8 cellular contexts compared by ENCODE assay signal in the genomic region with DNA sequence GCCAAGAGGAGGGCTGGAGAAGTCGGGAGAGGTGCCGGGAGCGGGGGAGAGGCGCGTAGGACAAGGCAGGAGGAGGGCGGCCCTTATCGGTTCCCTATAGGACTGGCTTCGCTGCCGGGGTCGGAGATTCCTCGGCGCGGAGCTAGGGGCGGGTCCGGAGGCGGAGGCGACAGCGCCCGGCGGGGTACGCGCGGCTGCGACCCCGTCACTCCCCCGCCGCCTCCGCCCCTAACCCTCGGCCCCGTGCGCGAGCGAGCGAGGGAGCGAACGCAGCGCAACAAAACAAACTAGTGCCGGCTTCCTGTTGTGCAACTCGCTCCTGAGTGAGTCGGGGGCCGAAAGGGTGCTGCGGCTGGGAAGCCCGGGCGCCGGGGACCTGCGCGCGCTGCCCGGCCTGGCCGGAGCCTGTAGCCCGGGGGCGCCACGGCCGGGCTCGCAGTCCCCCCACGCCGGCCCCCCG.
DNase-seq lines count a peak whose midpoint lies in the region; ATAC-seq and TF ChIP-seq lines count a peak whose summit lies in the region.

No MANE protein-coding gene starts in this region.

- peak; percentile 19 for DNase-seq in DMS 273 treated with DMSO at 0.1 percent for 48 hours (lab: John Stamatoyannopoulos, UW)
- peak; percentile 67 for DNase-seq in GM20000 (ENCODE audit: low spot score)
- DNase-seq in stimulated activated CD4-positive, alpha-beta T cell treated with anti-CD3 and anti-CD28 coated beads, Interleukin-2, amount 100 ng/mL, for 24 hours, result peak; percentile 40 to 49
- DNase-seq in GF-D8 (lab: John Stamatoyannopoulos, UW), result no peak

- H3K4me2 ChIP-seq in KMS-11, result peak overlapping the region; percentile 84

- H3K4me3 ChIP-seq in KMS-11 (IDR thresholded peaks at IDR 0.05; ENCODE audit: insufficient read depth, low read depth, low read length), result no peak overlapping the region

- TF ChIP-seq CTCF in GM20000 (IDR thresholded peaks at IDR 0.05; ENCODE audit: extremely low read depth, missing control alignments) (no peak), KMS-11 (conservative IDR thresholded peaks at IDR 0.05; ENCODE audit: low read depth, low read length) (no peak)

- H3K27ac ChIP-seq in KMS-11, result peak overlapping the region; percentile 56
- H3K27ac ChIP-seq in cingulate gyrus (ENCODE audit: low read depth, low read length), result peak overlapping the region; percentile 75
- peak overlapping the region; percentile 86 for H3K27ac ChIP-seq in layer of hippocampus (ENCODE audit: low read depth, low read length)

- ATAC-seq in activated CD4-positive, CD25-positive, alpha-beta regulatory T cell treated with anti-CD3 and anti-CD28 coated beads, Interleukin-2, amount 50 U/mL, for 24 hours, result peak; percentile 17 to 30

- H3K27me3 ChIP-seq in KMS-11 (ENCODE audit: insufficient read depth, low read depth) (peaks cover 3% of the 10 kb centered on the region; the same call in 1 of the 2 replicates), layer of hippocampus (ENCODE audit: control insufficient read depth, insufficient read depth, low read length) (no peaks in the 10 kb centered on the region)

- no peaks in the 10 kb centered on the region for H4K20me1 ChIP-seq in KMS-11 (ENCODE audit: insufficient read depth)

- H3K36me3 ChIP-seq in KMS-11 (ENCODE audit: insufficient read depth), result no peaks in the 10 kb centered on the region

- H2AFZ ChIP-seq in KMS-11 (ENCODE audit: low read depth), result peak overlapping the region; percentile 100

- H3K79me2 ChIP-seq in KMS-11 (ENCODE audit: insufficient read depth, low read depth), result no peaks in the 10 kb centered on the region

- H3K9ac ChIP-seq in KMS-11, result peak overlapping the region; percentile 87

- H3K4me1 ChIP-seq in KMS-11 (ENCODE audit: low read depth, poor library complexity, severe bottlenecking), result peaks cover 6% of the 10 kb centered on the region
